ENCODE assay signal across 1 cellular context in the genomic region with DNA sequence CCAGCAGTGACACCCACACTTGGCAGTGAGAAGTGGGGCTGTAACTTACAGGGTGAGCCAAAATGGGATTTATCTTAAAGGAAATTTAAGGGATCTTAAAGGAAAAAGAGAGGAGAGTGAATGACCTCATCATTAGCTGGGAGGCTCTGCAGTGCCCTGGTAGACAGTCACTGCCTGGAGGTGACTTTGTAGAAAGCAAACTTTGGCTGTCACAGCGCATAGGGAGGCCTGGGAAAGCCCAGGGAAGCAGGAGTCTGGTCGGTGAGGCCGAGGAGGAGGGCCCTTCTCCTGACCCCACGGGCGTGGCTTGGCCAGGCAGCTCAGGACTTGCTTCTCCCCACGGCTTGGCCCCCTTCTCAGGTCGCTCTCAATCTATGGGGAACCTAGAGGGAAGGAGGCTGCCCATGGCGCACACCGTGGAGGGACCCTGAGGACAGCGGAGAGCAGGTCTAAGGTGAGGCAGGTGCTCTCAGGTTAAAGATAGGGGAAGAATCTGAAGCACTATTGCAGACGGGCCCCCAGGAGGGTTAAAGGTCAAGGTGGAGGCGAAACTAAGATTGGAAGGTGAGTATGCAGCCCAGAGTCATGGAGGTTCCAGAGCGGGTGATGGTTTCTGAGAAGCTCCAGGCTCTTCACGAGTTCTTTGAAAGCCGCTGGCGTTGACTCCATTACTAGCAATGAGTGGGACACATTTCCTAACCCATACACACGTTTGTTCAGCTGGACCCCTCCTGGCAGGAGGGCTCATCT.
TF ChIP-seq lines count a peak whose summit lies in the region.

No MANE protein-coding gene starts in this region.

TF ChIP-seq in H1, 55 proteins besides CTCF, POLR2A, EP300 and RAD21:
- TF ChIP-seq CBX8 (IDR thresholded peaks at IDR 0.05; ENCODE audit: borderline replicate concordance, low read depth, low read length) (no peak), SP4 (IDR thresholded peaks at IDR 0.05; ENCODE audit: low read length) (no peak), TBP (IDR thresholded peaks at IDR 0.05; ENCODE audit: low read depth, low read length) (no peak), HDAC2 (IDR thresholded peaks at IDR 0.05; ENCODE audit: borderline replicate concordance in 1 of 2, low read depth in 2 of 2, low read length in 2 of 2) (no peak), RNF2 (IDR thresholded peaks at IDR 0.05; ENCODE audit: borderline replicate concordance, low read depth, low read length, missing control alignments, poor library complexity, severe bottlenecking) (no peak), TCF12 (IDR thresholded peaks at IDR 0.05; ENCODE audit: low read depth, low read length) (no peak), EGR1 (IDR thresholded peaks at IDR 0.05; ENCODE audit: borderline replicate concordance, low read depth, low read length) (no peak), YY1 (IDR thresholded peaks at IDR 0.05; ENCODE audit: low read depth, low read length) (no peak), NRF1 (IDR thresholded peaks at IDR 0.05; ENCODE audit: low read depth, low read length) (no peak), KDM4A (IDR thresholded peaks at IDR 0.05; ENCODE audit: low read depth, low read length, severe bottlenecking) (no peak), GTF2F1 (IDR thresholded peaks at IDR 0.05; ENCODE audit: borderline replicate concordance, low read depth, low read length) (no peak), BRCA1 (IDR thresholded peaks at IDR 0.05; ENCODE audit: low read depth, low read length) (no peak), SAP30 (IDR thresholded peaks at IDR 0.05; ENCODE audit: insufficient read depth, insufficient replicate concordance, low read length) (no peak), SP1 (IDR thresholded peaks at IDR 0.05; ENCODE audit: low read depth, low read length) (no peak), TAF1 (IDR thresholded peaks at IDR 0.05; ENCODE audit: low read depth, low read length) (no peak)
- TF ChIP-seq, protein P1, sequence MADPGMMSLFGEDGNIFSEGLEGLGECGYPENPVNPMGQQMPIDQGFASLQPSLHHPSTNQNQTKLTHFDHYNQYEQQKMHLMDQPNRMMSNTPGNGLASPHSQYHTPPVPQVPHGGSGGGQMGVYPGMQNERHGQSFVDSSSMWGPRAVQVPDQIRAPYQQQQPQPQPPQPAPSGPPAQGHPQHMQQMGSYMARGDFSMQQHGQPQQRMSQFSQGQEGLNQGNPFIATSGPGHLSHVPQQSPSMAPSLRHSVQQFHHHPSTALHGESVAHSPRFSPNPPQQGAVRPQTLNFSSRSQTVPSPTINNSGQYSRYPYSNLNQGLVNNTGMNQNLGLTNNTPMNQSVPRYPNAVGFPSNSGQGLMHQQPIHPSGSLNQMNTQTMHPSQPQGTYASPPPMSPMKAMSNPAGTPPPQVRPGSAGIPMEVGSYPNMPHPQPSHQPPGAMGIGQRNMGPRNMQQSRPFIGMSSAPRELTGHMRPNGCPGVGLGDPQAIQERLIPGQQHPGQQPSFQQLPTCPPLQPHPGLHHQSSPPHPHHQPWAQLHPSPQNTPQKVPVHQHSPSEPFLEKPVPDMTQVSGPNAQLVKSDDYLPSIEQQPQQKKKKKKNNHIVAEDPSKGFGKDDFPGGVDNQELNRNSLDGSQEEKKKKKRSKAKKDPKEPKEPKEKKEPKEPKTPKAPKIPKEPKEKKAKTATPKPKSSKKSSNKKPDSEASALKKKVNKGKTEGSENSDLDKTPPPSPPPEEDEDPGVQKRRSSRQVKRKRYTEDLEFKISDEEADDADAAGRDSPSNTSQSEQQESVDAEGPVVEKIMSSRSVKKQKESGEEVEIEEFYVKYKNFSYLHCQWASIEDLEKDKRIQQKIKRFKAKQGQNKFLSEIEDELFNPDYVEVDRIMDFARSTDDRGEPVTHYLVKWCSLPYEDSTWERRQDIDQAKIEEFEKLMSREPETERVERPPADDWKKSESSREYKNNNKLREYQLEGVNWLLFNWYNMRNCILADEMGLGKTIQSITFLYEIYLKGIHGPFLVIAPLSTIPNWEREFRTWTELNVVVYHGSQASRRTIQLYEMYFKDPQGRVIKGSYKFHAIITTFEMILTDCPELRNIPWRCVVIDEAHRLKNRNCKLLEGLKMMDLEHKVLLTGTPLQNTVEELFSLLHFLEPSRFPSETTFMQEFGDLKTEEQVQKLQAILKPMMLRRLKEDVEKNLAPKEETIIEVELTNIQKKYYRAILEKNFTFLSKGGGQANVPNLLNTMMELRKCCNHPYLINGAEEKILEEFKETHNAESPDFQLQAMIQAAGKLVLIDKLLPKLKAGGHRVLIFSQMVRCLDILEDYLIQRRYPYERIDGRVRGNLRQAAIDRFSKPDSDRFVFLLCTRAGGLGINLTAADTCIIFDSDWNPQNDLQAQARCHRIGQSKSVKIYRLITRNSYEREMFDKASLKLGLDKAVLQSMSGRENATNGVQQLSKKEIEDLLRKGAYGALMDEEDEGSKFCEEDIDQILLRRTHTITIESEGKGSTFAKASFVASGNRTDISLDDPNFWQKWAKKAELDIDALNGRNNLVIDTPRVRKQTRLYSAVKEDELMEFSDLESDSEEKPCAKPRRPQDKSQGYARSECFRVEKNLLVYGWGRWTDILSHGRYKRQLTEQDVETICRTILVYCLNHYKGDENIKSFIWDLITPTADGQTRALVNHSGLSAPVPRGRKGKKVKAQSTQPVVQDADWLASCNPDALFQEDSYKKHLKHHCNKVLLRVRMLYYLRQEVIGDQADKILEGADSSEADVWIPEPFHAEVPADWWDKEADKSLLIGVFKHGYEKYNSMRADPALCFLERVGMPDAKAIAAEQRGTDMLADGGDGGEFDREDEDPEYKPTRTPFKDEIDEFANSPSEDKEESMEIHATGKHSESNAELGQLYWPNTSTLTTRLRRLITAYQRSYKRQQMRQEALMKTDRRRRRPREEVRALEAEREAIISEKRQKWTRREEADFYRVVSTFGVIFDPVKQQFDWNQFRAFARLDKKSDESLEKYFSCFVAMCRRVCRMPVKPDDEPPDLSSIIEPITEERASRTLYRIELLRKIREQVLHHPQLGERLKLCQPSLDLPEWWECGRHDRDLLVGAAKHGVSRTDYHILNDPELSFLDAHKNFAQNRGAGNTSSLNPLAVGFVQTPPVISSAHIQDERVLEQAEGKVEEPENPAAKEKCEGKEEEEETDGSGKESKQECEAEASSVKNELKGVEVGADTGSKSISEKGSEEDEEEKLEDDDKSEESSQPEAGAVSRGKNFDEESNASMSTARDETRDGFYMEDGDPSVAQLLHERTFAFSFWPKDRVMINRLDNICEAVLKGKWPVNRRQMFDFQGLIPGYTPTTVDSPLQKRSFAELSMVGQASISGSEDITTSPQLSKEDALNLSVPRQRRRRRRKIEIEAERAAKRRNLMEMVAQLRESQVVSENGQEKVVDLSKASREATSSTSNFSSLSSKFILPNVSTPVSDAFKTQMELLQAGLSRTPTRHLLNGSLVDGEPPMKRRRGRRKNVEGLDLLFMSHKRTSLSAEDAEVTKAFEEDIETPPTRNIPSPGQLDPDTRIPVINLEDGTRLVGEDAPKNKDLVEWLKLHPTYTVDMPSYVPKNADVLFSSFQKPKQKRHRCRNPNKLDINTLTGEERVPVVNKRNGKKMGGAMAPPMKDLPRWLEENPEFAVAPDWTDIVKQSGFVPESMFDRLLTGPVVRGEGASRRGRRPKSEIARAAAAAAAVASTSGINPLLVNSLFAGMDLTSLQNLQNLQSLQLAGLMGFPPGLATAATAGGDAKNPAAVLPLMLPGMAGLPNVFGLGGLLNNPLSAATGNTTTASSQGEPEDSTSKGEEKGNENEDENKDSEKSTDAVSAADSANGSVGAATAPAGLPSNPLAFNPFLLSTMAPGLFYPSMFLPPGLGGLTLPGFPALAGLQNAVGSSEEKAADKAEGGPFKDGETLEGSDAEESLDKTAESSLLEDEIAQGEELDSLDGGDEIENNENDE (IDR thresholded peaks at IDR 0.05; ENCODE audit: insufficient replicate concordance, low read length): no peak
- TF ChIP-seq, protein P2, sequence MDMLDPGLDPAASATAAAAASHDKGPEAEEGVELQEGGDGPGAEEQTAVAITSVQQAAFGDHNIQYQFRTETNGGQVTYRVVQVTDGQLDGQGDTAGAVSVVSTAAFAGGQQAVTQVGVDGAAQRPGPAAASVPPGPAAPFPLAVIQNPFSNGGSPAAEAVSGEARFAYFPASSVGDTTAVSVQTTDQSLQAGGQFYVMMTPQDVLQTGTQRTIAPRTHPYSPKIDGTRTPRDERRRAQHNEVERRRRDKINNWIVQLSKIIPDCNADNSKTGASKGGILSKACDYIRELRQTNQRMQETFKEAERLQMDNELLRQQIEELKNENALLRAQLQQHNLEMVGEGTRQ (IDR thresholded peaks at IDR 0.05; ENCODE audit: low read length): no peak
- TF ChIP-seq, protein P3, sequence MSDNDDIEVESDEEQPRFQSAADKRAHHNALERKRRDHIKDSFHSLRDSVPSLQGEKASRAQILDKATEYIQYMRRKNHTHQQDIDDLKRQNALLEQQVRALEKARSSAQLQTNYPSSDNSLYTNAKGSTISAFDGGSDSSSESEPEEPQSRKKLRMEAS (IDR thresholded peaks at IDR 0.05): no peak
- TF ChIP-seq, protein P4, sequence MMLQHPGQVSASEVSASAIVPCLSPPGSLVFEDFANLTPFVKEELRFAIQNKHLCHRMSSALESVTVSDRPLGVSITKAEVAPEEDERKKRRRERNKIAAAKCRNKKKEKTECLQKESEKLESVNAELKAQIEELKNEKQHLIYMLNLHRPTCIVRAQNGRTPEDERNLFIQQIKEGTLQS (IDR thresholded peaks at IDR 0.05; ENCODE audit: insufficient read depth, low read depth, low read length): no peak
